ENCODE assay signal across 1 cellular context in genomic region chr15:88938802-88939485, GRCh38.
TF ChIP-seq lines count a peak whose summit lies in the region.

No MANE protein-coding gene starts in this region.

TF ChIP-seq in K562, 482 proteins besides CTCF, POLR2A, EP300 and RAD21 (continued from another document and continues in another):
- TF ChIP-seq E2F8 (IDR thresholded peaks at IDR 0.05; ENCODE audit: low read depth, partially characterized antibody) (no peak), KDM2B (CRISPR knock-in tag; IDR thresholded peaks at IDR 0.05) (no peak), XRCC3 (IDR thresholded peaks at IDR 0.05) (no peak), KAT8 (IDR thresholded peaks at IDR 0.05; ENCODE audit: low read depth) (no peak), THAP12 (CRISPR knock-in tag; IDR thresholded peaks at IDR 0.05) (no peak), POLR2H (tag; IDR thresholded peaks at IDR 0.05; ENCODE audit: low read depth) (peak; percentile 72), TGIF2 (CRISPR knock-in tag; IDR thresholded peaks at IDR 0.05) (no peak), TAF15 (IDR thresholded peaks at IDR 0.05; ENCODE audit: low read depth, low read length) (no peak), ZNF655 (CRISPR knock-in tag; IDR thresholded peaks at IDR 0.05) (no peak), YBX1 (IDR thresholded peaks at IDR 0.05) (no peak), ATF2 (CRISPR knock-in tag; IDR thresholded peaks at IDR 0.05) (no peak), ELF1 (tag; IDR thresholded peaks at IDR 0.05) (peak; percentile 86), SMARCB1 (IDR thresholded peaks at IDR 0.05; ENCODE audit: insufficient read length, low read depth) (no peak), IFI16 (CRISPR knock-in tag; IDR thresholded peaks at IDR 0.05) (0 out of 2 replicates have a peak, but pooled peaks have one; percentile 13), ZNF740 (CRISPR knock-in tag; IDR thresholded peaks at IDR 0.05) (no peak), ZNF740 (tag; IDR thresholded peaks at IDR 0.05) (peak in 1 of 2 experiments; percentile 55; a peak in 2 of 4 replicates), BHLHE40 (IDR thresholded peaks at IDR 0.05; ENCODE audit: low read length) (no peak), FOXA3 (CRISPR knock-in tag; conservative IDR thresholded peaks at IDR 0.05 in 1 of 2, IDR thresholded peaks at IDR 0.05 in 1 of 2) (no peak), NFE2 (IDR thresholded peaks at IDR 0.05; ENCODE audit: low read depth) (0 out of 2 replicates have a peak, but pooled peaks have one; percentile 41), DEAF1 (CRISPR knock-in tag; IDR thresholded peaks at IDR 0.05) (peak; percentile 48; the same call in 1 of the 2 replicates), ERF (CRISPR knock-in tag; IDR thresholded peaks at IDR 0.05) (0 out of 2 replicates have a peak, but pooled peaks have one; percentile 66), ZNF354B (CRISPR knock-in tag; IDR thresholded peaks at IDR 0.05) (no peak), NUFIP1 (IDR thresholded peaks at IDR 0.05; ENCODE audit: partially characterized antibody) (peak; percentile 91), RCOR1 (IDR thresholded peaks at IDR 0.05; ENCODE audit: borderline replicate concordance in 1 of 2, low read depth in 2 of 2, low read length in 2 of 2) (peak; percentile 35 to 97; a peak in 3 of 4 replicates), ZNF318 (IDR thresholded peaks at IDR 0.05; ENCODE audit: borderline replicate concordance in 1 of 2, low read depth in 1 of 2) (no peak), ID3 (CRISPR knock-in tag; IDR thresholded peaks at IDR 0.05) (no peak), ID3 (tag; IDR thresholded peaks at IDR 0.05) (peak; percentile 50; the same call in 1 of the 2 replicates), ARNT (IDR thresholded peaks at IDR 0.05) (no peak), ZNF551 (CRISPR knock-in tag; IDR thresholded peaks at IDR 0.05) (no peak), BRCA1 (IDR thresholded peaks at IDR 0.05) (no peak), BRCA1 (CRISPR knock-in tag; IDR thresholded peaks at IDR 0.05) (no peak), NBN (IDR thresholded peaks at IDR 0.05; ENCODE audit: low read depth) (peak; percentile 67; the same call in 1 of the 2 replicates), C11orf30 (IDR thresholded peaks at IDR 0.05; ENCODE audit: low read depth) (peak; percentile 76), CHAMP1 (IDR thresholded peaks at IDR 0.05) (no peak)
